ENCODE assay signal across 8 cellular contexts in the genomic region with DNA sequence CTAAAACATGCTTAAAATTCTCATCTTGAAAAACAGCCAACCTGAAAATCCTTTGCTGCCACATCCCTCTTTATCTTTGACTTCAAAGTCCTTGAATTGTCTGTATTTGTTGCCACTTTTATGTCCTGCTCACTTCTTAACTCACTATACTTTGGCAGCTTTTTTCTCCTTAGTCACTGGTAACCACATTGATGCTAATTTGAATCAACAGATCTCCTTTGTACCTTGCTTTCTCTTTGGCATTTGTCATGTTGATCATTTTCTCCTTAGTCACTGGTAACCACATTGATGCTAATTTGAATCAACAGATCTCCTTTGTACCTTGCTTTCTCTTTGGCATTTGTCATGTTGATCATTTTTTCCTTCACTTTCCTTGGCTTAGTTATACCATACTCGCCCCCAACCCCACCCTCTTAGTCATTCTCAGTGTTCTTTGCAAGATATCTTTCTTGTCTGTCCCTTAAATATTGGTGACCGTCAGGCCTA. TPM values are rescaled to one million over a fixed set of nuclear protein-coding genes. Genes with fewer than 3 reads are reported as not detected.
DNase-seq lines count a peak whose midpoint lies in the region; ATAC-seq, FAIRE-seq and TF ChIP-seq lines count a peak whose summit lies in the region.
"Not testable (repeated sequence)": the region's sequence is repeated elsewhere in the genome, so short reads cannot be mapped to it uniquely, and the experiment has no call there.

No MANE protein-coding gene starts in this region.

- not testable (repeated sequence) for H4K20me1 ChIP-seq in mammary epithelial cell (ENCODE audit: insufficient read depth, low read length)

- FAIRE-seq in GM18507 (lab: Jason Lieb, UNC): peak; percentile 67

- not testable (repeated sequence) for H3K9me3 ChIP-seq in NT2/D1 (ENCODE audit: insufficient read depth, low read length); mammary epithelial cell (replicated peaks; ENCODE audit: insufficient read depth, low read length)

- H3K79me2 ChIP-seq in mammary epithelial cell (ENCODE audit: insufficient read depth, low read length): peaks cover 41% of the 10 kb centered on the region

- dilution Hi-C loops in mammary epithelial cell (cut with HindIII; ENCODE audit: low sequenced_read_pairs): not testable (repeated sequence)

- H3K9me3 Mint-ChIP-seq in activated CD8-positive, alpha-beta T cell treated with anti-CD3 and anti-CD28 coated beads for 36 hours; naive B cell: not testable (repeated sequence)

- TF ChIP-seq CTCF in activated CD8-positive, alpha-beta T cell treated with anti-CD3 and anti-CD28 coated beads for 36 hours (IDR thresholded peaks at IDR 0.05); mammary epithelial cell (conservative IDR thresholded peaks at IDR 0.05 in 1 of 2, IDR thresholded peaks at IDR 0.05 in 1 of 2; ENCODE audit: extremely low read depth in 1 of 2, insufficient read depth in 1 of 2, low read depth in 1 of 2, low read length in 2 of 2): not testable (repeated sequence)

- H3K4me3 Mint-ChIP-seq in activated CD8-positive, alpha-beta T cell treated with anti-CD3 and anti-CD28 coated beads for 36 hours: peak overlapping the region; percentile 49
- peak overlapping the region in 4 of 8 donors; percentile 23 to 62 (median 30) for H3K4me3 Mint-ChIP-seq in naive B cell

- H3K36me3 ChIP-seq in NT2/D1 (ENCODE audit: insufficient read depth, insufficient read length, low read length); mammary epithelial cell (ENCODE audit: insufficient read depth, low read length): not testable (repeated sequence)

- peaks cover 45% of the 10 kb centered on the region for H3K4me1 Mint-ChIP-seq in activated CD8-positive, alpha-beta T cell treated with anti-CD3 and anti-CD28 coated beads for 36 hours (ENCODE audit: low read depth)
- H3K4me1 Mint-ChIP-seq in naive B cell: peaks cover 55 to 79% (median 77%) of the 10 kb centered on the region in 3 donors

- peak; percentile 41 for ATAC-seq in GM21723 (IDR thresholded peaks at IDR 0.05; ENCODE audit: unreplicated experiment)
- peak; percentile 40 for ATAC-seq in HG03139 (IDR thresholded peaks at IDR 0.05; ENCODE audit: unreplicated experiment)
- ATAC-seq in activated CD8-positive, alpha-beta T cell treated with anti-CD3 and anti-CD28 coated beads for 36 hours: peak; percentile 89
- not testable (repeated sequence) for ATAC-seq in naive B cell (ENCODE audit: low read depth in 2 of 2)

- not testable (repeated sequence) for DNase-seq in GM18507 (ENCODE audit: extremely low spot score, insufficient read length, low read depth); naive B cell
- DNase-seq in NT2/D1 (ENCODE audit: low read depth, low spot score) (peak; percentile 57), mammary epithelial cell (peak; percentile 56)
- DNase-seq in activated CD8-positive, alpha-beta T cell treated with anti-CD3 and anti-CD28 coated beads for 36 hours: peak; percentile 75
- DNase-seq in stimulated activated naive CD4-positive, alpha-beta T cell treated with Interleukin-2 at 50 U/mL for 16 hours (lab: John Stamatoyannopoulos, UW): peak; percentile 37

- not testable (repeated sequence) for H3K9ac ChIP-seq in NT2/D1 (ENCODE audit: insufficient read length, low read depth); mammary epithelial cell (ENCODE audit: insufficient read depth, low read length)

- in situ Hi-C loops in mammary epithelial cell (cut with MboI; ENCODE audit: low sequenced_read_pairs in 2 of 2): not testable (repeated sequence)

- not testable (repeated sequence) for H3K4me3 ChIP-seq in NT2/D1 (ENCODE audit: insufficient read length, low read depth); mammary epithelial cell (replicated peaks in 1 of 3; ENCODE audit: insufficient read depth in 1 of 3, low read depth in 2 of 3, low read length in 3 of 3)

- not testable (repeated sequence) for H3K36me3 Mint-ChIP-seq in activated CD8-positive, alpha-beta T cell treated with anti-CD3 and anti-CD28 coated beads for 36 hours (ENCODE audit: low read depth); naive B cell

- H3K27ac Mint-ChIP-seq in activated CD8-positive, alpha-beta T cell treated with anti-CD3 and anti-CD28 coated beads for 36 hours: peak overlapping the region; percentile 84
- peak overlapping the region in 5 of 6 donors; percentile 5 to 92 (median 58) for H3K27ac Mint-ChIP-seq in naive B cell

- not testable (repeated sequence) for H2AFZ ChIP-seq in mammary epithelial cell (ENCODE audit: low read depth, low read length)

- H3K4me2 ChIP-seq in mammary epithelial cell (ENCODE audit: insufficient read depth, low read depth, low read length): peak overlapping the region; percentile 48

- H3K4me1 ChIP-seq in NT2/D1 (ENCODE audit: insufficient read depth, insufficient read length): not testable (repeated sequence)
- peaks cover 16% of the 10 kb centered on the region for H3K4me1 ChIP-seq in mammary epithelial cell (ENCODE audit: insufficient read depth, low read length)

- CTCF ChIA-PET in activated CD8-positive, alpha-beta T cell treated with anti-CD3 and anti-CD28 coated beads for 36 hours (lab: Charles Lee): interaction anchor here (0.7 to 2.5 kb wide), 5 partner anchors 9 to 332 kb away, joined by 3 to 10 read pairs (median 3); a partner anchor contains a TSS
- CTCF ChIA-PET in mammary epithelial cell (lab: Charles Lee; ENCODE audit: low non-redundant PET): not testable (repeated sequence)

- not testable (repeated sequence) for H3K27me3 Mint-ChIP-seq in activated CD8-positive, alpha-beta T cell treated with anti-CD3 and anti-CD28 coated beads for 36 hours; naive B cell

- POLR2A ChIA-PET in activated CD8-positive, alpha-beta T cell treated with anti-CD3 and anti-CD28 coated beads for 36 hours (lab: Charles Lee): interaction anchor here (0.8 to 1.9 kb wide), 3 partner anchors 9 to 265 kb away, joined by 3 to 9 read pairs (median 3); a partner anchor contains a TSS

- intact Hi-C loops in activated CD8-positive, alpha-beta T cell treated with anti-CD3 and anti-CD28 coated beads for 36 hours (cut with micrococcal nuclease): loop anchor here (1.0 kb wide), 1 partner anchor 48 kb away; no protein-coding TSS in a partner anchor
- intact Hi-C loops in mammary epithelial cell (cut with micrococcal nuclease): not testable (repeated sequence)

- WGBS in mammary epithelial cell (ENCODE audit: low coverage, missing lambda C conversion rate): 75% methylated on average over 2 of the region's 2 CpGs

- BruUV-seq in mammary epithelial cell (replicated peaks; lab: Mats Ljungman, UMichigan): not testable (repeated sequence)

- not testable (repeated sequence) for H3K27me3 ChIP-seq in NT2/D1 (ENCODE audit: insufficient read depth, insufficient read length); mammary epithelial cell (ENCODE audit: insufficient read depth, low read length)

- peak overlapping the region; percentile 31 for H3K27ac ChIP-seq in mammary epithelial cell (ENCODE audit: insufficient read depth, low read depth, low read length)

RNA-seq across cellular contexts. Expression of a gene that starts 8.6 kb away (rescaled TPM):
- total RNA-seq in activated CD8-positive, alpha-beta T cell treated with anti-CD3 and anti-CD28 coated beads for 36 hours: 10 to 100 TPM; 20.8 to 23.3 TPM
- total RNA-seq in mammary epithelial cell: 10 to 100 TPM; 26.0 to 62.2 TPM
- polyA plus RNA-seq in mammary epithelial cell (4.9 TPM), naive B cell (ENCODE audit: low read depth in 6 of 6) (10 to 100 TPM; 52.7 to 78.5 (median 69.0) TPM)
- 23.1 TPM for polyA minus RNA-seq in mammary epithelial cell
